In the genomic region with DNA sequence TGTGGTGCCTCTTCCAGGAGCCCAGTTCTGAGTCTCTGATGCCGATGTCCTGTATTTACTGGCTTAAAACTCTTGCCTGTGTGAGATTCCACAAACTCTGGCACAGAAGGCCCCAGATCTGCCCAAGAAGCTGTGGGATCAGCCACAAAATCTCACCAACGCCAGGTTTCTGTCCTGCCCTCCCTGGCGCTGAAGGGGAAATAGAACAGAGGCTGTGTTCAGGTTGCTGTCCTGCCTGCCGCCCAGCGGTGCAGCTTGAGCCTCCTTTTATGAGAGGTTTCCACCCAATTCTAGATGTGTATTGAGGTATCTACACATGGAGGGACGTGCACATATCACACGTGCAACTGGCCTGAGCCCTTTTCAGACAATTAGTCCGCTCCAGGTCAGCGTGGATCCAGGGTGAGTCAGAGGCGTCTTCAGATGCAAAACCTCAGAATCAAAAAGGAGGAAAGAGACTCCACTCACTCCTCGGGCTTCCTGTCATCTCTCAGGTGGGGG, we compare ENCODE assay signal across 9 cellular contexts. TPM values are rescaled to one million over a fixed set of nuclear protein-coding genes. Genes with fewer than 3 reads are reported as not detected.
DNase-seq lines count a peak whose midpoint lies in the region; ATAC-seq and TF ChIP-seq lines count a peak whose summit lies in the region.
"Had no signal": no experiment of that assay in that cellular context is flagged by ENCODE, and none has a peak within 500 bp of the region (broad histone marks: within the 10 kb centered on the region; RNA-seq: fewer than 3 reads in every experiment).

No MANE protein-coding gene starts in this region.

- no peaks in the 10 kb centered on the region for H4K20me1 ChIP-seq in Karpas-422 (ENCODE audit: insufficient read depth, low read depth, low read length)

- H3K4me3 ChIP-seq in Karpas-422 (ENCODE audit: low read length): no peak overlapping the region
- H3K4me3 ChIP-seq in naive thymus-derived CD4-positive, alpha-beta T cell (ENCODE audit: low read length): no peak overlapping the region

- no peaks in the 10 kb centered on the region for H3K9me2 ChIP-seq in Karpas-422 (replicated peaks; ENCODE audit: insufficient read depth, low read length)

- peaks cover 0 to 1% (median 0%) of the 10 kb centered on the region in 7 donors for H3K9me3 Mint-ChIP-seq in CD14-positive monocyte
- H3K9me3 Mint-ChIP-seq in MCF 10A (ENCODE audit: unreplicated experiment): no peaks in the 10 kb centered on the region
- H3K9me3 Mint-ChIP-seq in naive thymus-derived CD4-positive, alpha-beta T cell: peaks cover 0 to 4% (median 0%) of the 10 kb centered on the region in 11 donors

- intact Hi-C loops in CD14-positive monocyte (cut with micrococcal nuclease): loop anchor here in 1 of 2 donors (10.0 kb wide), 1 partner anchor 687 kb away; a partner anchor contains a TSS
- intact Hi-C loops in MCF 10A (cut with micrococcal nuclease): no loop called here
- intact Hi-C loops in naive thymus-derived CD4-positive, alpha-beta T cell (cut with micrococcal nuclease): loop anchor here (2.0 to 10.0 kb wide), 4 partner anchors 35 to 283 kb away; a partner anchor contains a TSS

- CTCF ChIA-PET in MCF 10A (lab: Yijun Ruan, JAX): interaction anchor here (1.1 to 2.8 kb wide), 6 partner anchors 10 to 65 kb away, joined by 3 to 22 read pairs (median 7); no protein-coding TSS in a partner anchor
- CTCF ChIA-PET in naive thymus-derived CD4-positive, alpha-beta T cell (lab: Charles Lee): interaction anchor here (0.6 to 2.8 kb wide), 2 partner anchors 28 to 881 kb away, joined by 4 to 16 read pairs; no protein-coding TSS in a partner anchor

- H3K4me1 Mint-ChIP-seq in CD14-positive monocyte (peaks cover 52% of the 10 kb centered on the region), MCF 10A (ENCODE audit: insufficient read depth, unreplicated experiment) (peaks cover 29% of the 10 kb centered on the region)
- H3K4me1 Mint-ChIP-seq in naive thymus-derived CD4-positive, alpha-beta T cell: peaks cover 25 to 34% (median 32%) of the 10 kb centered on the region in 7 donors

- H3K27ac ChIP-seq in Karpas-422 (ENCODE audit: low read length): peak overlapping the region; percentile 96
- H3K27ac ChIP-seq in naive thymus-derived CD4-positive, alpha-beta T cell (ENCODE audit: low read depth, low read length): peak overlapping the region; percentile 100

- ATAC-seq in naive thymus-derived CD4-positive, alpha-beta T cell: no peak
- ATAC-seq in GM21390 (IDR thresholded peaks at IDR 0.05; ENCODE audit: unreplicated experiment): no peak

- peaks cover 39% of the 10 kb centered on the region for H3K4me1 ChIP-seq in Karpas-422 (ENCODE audit: low read length)
- peaks cover 13 to 21% of the 10 kb centered on the region in 2 donors for H3K4me1 ChIP-seq in naive thymus-derived CD4-positive, alpha-beta T cell (ENCODE audit: control insufficient read depth in 2 of 2, insufficient read depth in 2 of 2, low read length in 2 of 2)

- peak overlapping the region; percentile 74 for H3K4me2 ChIP-seq in Karpas-422 (ENCODE audit: low read depth, low read length, poor library complexity, severe bottlenecking)

- TF ChIP-seq CTCF in CD14-positive monocyte (IDR thresholded peaks at IDR 0.05) (no peak), MCF 10A (IDR thresholded peaks at IDR 0.05; ENCODE audit: unreplicated experiment) (no peak)

- H3K9ac ChIP-seq in Karpas-422 (ENCODE audit: low read length): peak overlapping the region; percentile 17; the same call in 1 of the 2 replicates

- DNase-seq in CD14-positive monocyte (ENCODE audit: low spot score): no peak
- peak; percentile 49 for DNase-seq in Karpas-422
- peak; percentile 66 for DNase-seq in MCF 10A (ENCODE audit: unreplicated experiment)
- DNase-seq in naive thymus-derived CD4-positive, alpha-beta T cell: no peak
- DNase-seq in T1000 (lab: John Stamatoyannopoulos, UW): no peak
- no peak for DNase-seq in HUDEP-2 (lab: John Stamatoyannopoulos, UW; ENCODE audit: unreplicated experiment in 76 of 76)
- DNase-seq in HT-29 (ENCODE audit: low spot score): no peak
- DNase-seq: NCI-H1092 treated with DMSO at 0.1 percent for 48 hours had no signal

- H3K27me3 Mint-ChIP-seq in CD14-positive monocyte (ENCODE audit: low read depth in 3 of 3) (peaks cover 0 to 4% (median 0%) of the 10 kb centered on the region in 3 donors), MCF 10A (ENCODE audit: insufficient read depth, unreplicated experiment) (no peaks in the 10 kb centered on the region)
- no peaks in the 10 kb centered on the region for H3K27me3 Mint-ChIP-seq in naive thymus-derived CD4-positive, alpha-beta T cell

- no peaks in the 10 kb centered on the region for H3K9me3 ChIP-seq in Karpas-422 (ENCODE audit: low read length)
- H3K9me3 ChIP-seq in naive thymus-derived CD4-positive, alpha-beta T cell (ENCODE audit: control insufficient read depth in 2 of 3, low read length in 3 of 3): no peaks in the 10 kb centered on the region

- H3K79me2 ChIP-seq in Karpas-422 (ENCODE audit: low read length): peaks cover 17% of the 10 kb centered on the region

- BruUV-seq in MCF 10A (replicated peaks; lab: Mats Ljungman, UMichigan): no TSS peak

- H3K27ac Mint-ChIP-seq in CD14-positive monocyte (peak overlapping the region; percentile 92 to 97 (median 94)), MCF 10A (ENCODE audit: low read depth, unreplicated experiment) (peak overlapping the region; percentile 81)
- H3K27ac Mint-ChIP-seq in naive thymus-derived CD4-positive, alpha-beta T cell: peak overlapping the region; percentile 60 to 98 (median 88)

- peaks cover 26 to 50% of the 10 kb centered on the region in 2 donors for H3K36me3 Mint-ChIP-seq in CD14-positive monocyte
- H3K36me3 Mint-ChIP-seq in MCF 10A (ENCODE audit: insufficient read depth, unreplicated experiment): peaks cover 42% of the 10 kb centered on the region
- peaks cover 0 to 5% (median 0%) of the 10 kb centered on the region in 5 donors for H3K36me3 Mint-ChIP-seq in naive thymus-derived CD4-positive, alpha-beta T cell

- H3K4me3 Mint-ChIP-seq in CD14-positive monocyte (peak overlapping the region; percentile 65 to 82), MCF 10A (ENCODE audit: unreplicated experiment) (peak overlapping the region; percentile 81)
- peak overlapping the region; percentile 12 to 90 (median 32) for H3K4me3 Mint-ChIP-seq in naive thymus-derived CD4-positive, alpha-beta T cell

- no peaks in the 10 kb centered on the region for H3K27me3 ChIP-seq in Karpas-422 (ENCODE audit: low read length)
- no peaks in the 10 kb centered on the region for H3K27me3 ChIP-seq in naive thymus-derived CD4-positive, alpha-beta T cell (ENCODE audit: control insufficient read depth in 2 of 2, insufficient read depth in 2 of 2, low read length in 2 of 2)

- H2AFZ ChIP-seq in Karpas-422 (ENCODE audit: low read length): no peak overlapping the region

- H3K36me3 ChIP-seq in Karpas-422 (ENCODE audit: insufficient read depth, low read length): no peaks in the 10 kb centered on the region
- H3K36me3 ChIP-seq in naive thymus-derived CD4-positive, alpha-beta T cell (ENCODE audit: control insufficient read depth in 2 of 3, insufficient read depth in 3 of 3, low read length in 3 of 3): peaks cover 0 to 25% (median 3%) of the 10 kb centered on the region in 3 experiments

- POLR2A ChIA-PET in MCF 10A (lab: Yijun Ruan, JAX): interaction anchor here (0.8 to 5.8 kb wide), 19 partner anchors 8 to 191 kb away, joined by 3 to 118 read pairs (median 6); a partner anchor contains a TSS
- POLR2A ChIA-PET in naive thymus-derived CD4-positive, alpha-beta T cell (lab: Charles Lee): interaction anchor here (1.5 kb wide), 1 partner anchor 24 kb away, joined by 6 read pairs; no protein-coding TSS in a partner anchor

RNA-seq across cellular contexts. Expression of a gene that starts 2.2 kb away (rescaled TPM):
- polyA plus RNA-seq in CD14-positive monocyte: 10 to 100 TPM; 31.6 to 37.3 TPM
- 25.4 and 32.8 TPM in 2 replicates for total RNA-seq in Karpas-422 (2014; rRNA removed; shearing (Covaris generic); ENCODE audit: low replicate concordance)
- 12.2 and 12.8 TPM in 2 replicates for total RNA-seq in MCF 10A (2022)
- 10 to 100 TPM; 26.2 to 44.3 (median 40.4) TPM for total RNA-seq in naive thymus-derived CD4-positive, alpha-beta T cell
- 10 to 100 TPM; 31.4 to 37.8 TPM for polyA plus RNA-seq in naive thymus-derived CD4-positive, alpha-beta T cell
- 73.6 and 76.8 TPM in 2 replicates for total RNA-seq in HT-29 (2014; rRNA removed; shearing (Covaris generic))

RNA-seq across cellular contexts. Expression of a gene that starts 2.8 kb away (rescaled TPM):
- 10 to 100 TPM; 18.0 to 22.2 TPM for polyA plus RNA-seq in CD14-positive monocyte
- total RNA-seq in Karpas-422 (2014; rRNA removed; shearing (Covaris generic); ENCODE audit: low replicate concordance): 35.9 and 57.3 TPM in 2 replicates
- total RNA-seq in MCF 10A (2022): 46.8 and 54.1 TPM in 2 replicates
- 100 to 1,000 TPM in 1 of 5 experiments, 10 to 100 TPM in 4; 44.5 to 117 (median 54.2) TPM for total RNA-seq in naive thymus-derived CD4-positive, alpha-beta T cell
- polyA plus RNA-seq in naive thymus-derived CD4-positive, alpha-beta T cell: 10 to 100 TPM; 33.0 to 71.8 TPM
- total RNA-seq in HT-29 (2014; rRNA removed; shearing (Covaris generic)): 77.8 and 139 TPM in 2 replicates

RNA-seq across cellular contexts. Expression of a gene that starts 8.2 kb away (rescaled TPM):
- polyA plus RNA-seq in CD14-positive monocyte: not detected
- total RNA-seq in Karpas-422 (2014; rRNA removed; shearing (Covaris generic); ENCODE audit: low replicate concordance): 2.3 and 10.4 TPM in 2 replicates
- total RNA-seq in MCF 10A (2022): 109 and 119 TPM in 2 replicates
- total RNA-seq in naive thymus-derived CD4-positive, alpha-beta T cell: 10 to 100 TPM in 3 of 5 experiments, 1 to 10 TPM in 2; 7.2 to 16.6 (median 10.9) TPM
- 1 to 10 TPM; 4.5 to 4.6 TPM for polyA plus RNA-seq in naive thymus-derived CD4-positive, alpha-beta T cell
- 473 and 503 TPM in 2 replicates for total RNA-seq in HT-29 (2014; rRNA removed; shearing (Covaris generic))

RNA-seq across cellular contexts. Expression of a gene that starts 49.4 kb away (rescaled TPM):
- 1,000 to 10,000 TPM; 1,224 to 1,249 TPM for polyA plus RNA-seq in CD14-positive monocyte
- total RNA-seq in Karpas-422 (2014; rRNA removed; shearing (Covaris generic); ENCODE audit: low replicate concordance): 127 and 177 TPM in 2 replicates
- total RNA-seq in MCF 10A (2022): 93.8 and 137 TPM in 2 replicates
- 100 to 1,000 TPM in 2 of 5 experiments, 10 to 100 TPM in 3; 61.4 to 272 (median 90.3) TPM for total RNA-seq in naive thymus-derived CD4-positive, alpha-beta T cell
- 100 to 1,000 TPM; 179 to 214 TPM for polyA plus RNA-seq in naive thymus-derived CD4-positive, alpha-beta T cell
- total RNA-seq in HT-29 (2014; rRNA removed; shearing (Covaris generic)): 669 and 686 TPM in 2 replicates

Comparison
In these comparisons a context has a peak if more than half of its experiments do, and no peak if none do; other contexts are left out.
1. DNase-seq: peak in Karpas-422 (single experiment) and MCF 10A (single experiment); none in CD14-positive monocyte (single experiment), naive thymus-derived CD4-positive, alpha-beta T cell (0 of 9), T1000 (single experiment), HUDEP-2 (0 of 76) and HT-29 (single experiment).
2. Peak in every context shown above with its lines, with median percentiles within 50 percentile points of each other: H3K27ac Mint-ChIP-seq and H3K4me3 Mint-ChIP-seq.